In the genomic region with DNA sequence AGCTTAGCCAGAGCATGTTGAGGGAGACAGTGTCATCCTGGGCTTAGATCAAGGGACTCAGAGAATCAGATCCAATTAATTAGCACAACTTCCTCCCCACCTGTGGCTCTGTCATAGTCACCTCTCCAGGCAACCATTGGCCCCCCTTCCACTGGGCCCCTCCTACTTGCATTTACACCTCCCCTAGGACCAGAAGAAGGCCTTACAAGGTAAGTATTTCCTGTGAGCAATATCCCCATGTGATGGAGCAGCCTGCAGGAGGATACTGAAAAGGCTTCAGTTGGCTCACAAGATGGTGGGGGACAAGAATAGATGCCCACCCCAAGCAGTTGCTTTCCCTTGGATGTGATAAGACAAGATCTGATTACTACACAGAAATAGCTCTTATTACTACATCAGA, we compare ENCODE assay signal across 14 cellular contexts.
"Had no signal": no experiment of that assay in that cellular context is flagged by ENCODE, and none has a peak within 500 bp of the region (broad histone marks: within the 10 kb centered on the region; RNA-seq: fewer than 3 reads in every experiment).

No MANE protein-coding gene starts in this region.

- ATAC-seq: heart left ventricle had no signal

- H3K4me1 ChIP-seq: colonic mucosa, sigmoid colon, transverse colon had no signal

- H3K27ac Mint-ChIP-seq: activated T-cell treated with anti-CD3 and anti-CD28 coated beads, Interleukin-2, amount 50 U/mL, for 72 hours; memory B cell had no signal

- H3K9me3 ChIP-seq: colonic mucosa, heart left ventricle, sigmoid colon, transverse colon had no signal

- H3K4me1 Mint-ChIP-seq: memory B cell, neural crest cell had no signal

- H3K36me3 ChIP-seq: colonic mucosa, heart left ventricle, left ventricle myocardium inferior, sigmoid colon, transverse colon had no signal

- H3K9me3 Mint-ChIP-seq: activated T-cell treated with anti-CD3 and anti-CD28 coated beads, Interleukin-2, amount 50 U/mL, for 72 hours; memory B cell; neural crest cell had no signal

- H3K27ac ChIP-seq: colonic mucosa, heart left ventricle, left ventricle myocardium inferior, sigmoid colon, transverse colon had no signal

- DNase-seq: activated CD8-positive, alpha-beta memory T cell treated with anti-CD3 and anti-CD28 coated beads, Interleukin-2, amount 50 U/mL, for 4 hours; activated gamma-delta T cell treated with Interleukin-2 at 50 U/mL for 16 hours; activated T-cell treated with anti-CD3 and anti-CD28 coated beads, Interleukin-2, amount 50 U/mL, for 72 hours; colonic mucosa; effector CD8-positive, alpha-beta T cell; heart left ventricle; kidney; left ventricle myocardium inferior; sigmoid colon; stimulated activated naive CD4-positive, alpha-beta T cell; substantia nigra; transverse colon had no signal

- H3K4me3 ChIP-seq: colonic mucosa, heart left ventricle, left ventricle myocardium inferior, sigmoid colon, transverse colon had no signal

- H3K4me3 Mint-ChIP-seq: activated T-cell treated with anti-CD3 and anti-CD28 coated beads, Interleukin-2, amount 50 U/mL, for 72 hours; memory B cell; neural crest cell had no signal

- H3K36me3 Mint-ChIP-seq: memory B cell had no signal
